Comparison of ENCODE assay signal across 1 cellular context in the genomic region with DNA sequence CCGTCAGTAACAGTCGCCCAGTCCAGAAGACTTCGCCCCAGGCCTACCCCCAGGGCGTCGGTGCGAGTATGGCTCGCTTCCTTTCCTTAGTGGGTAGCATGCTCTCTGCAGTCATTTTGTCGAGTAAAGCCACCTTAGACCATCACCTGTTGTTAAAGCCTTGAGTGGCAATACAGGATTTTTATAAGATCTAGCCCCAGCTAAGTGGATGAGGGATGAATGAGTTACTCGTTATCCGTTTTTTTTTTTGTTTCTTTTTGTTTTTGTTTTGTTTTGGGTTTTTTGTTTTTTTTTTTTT.
A peak's percentile ranks its signal among the peaks of the same experiment; 100 is the strongest.
TF ChIP-seq lines count a peak whose summit lies in the region.

No MANE protein-coding gene starts in this region.

TF ChIP-seq in HepG2, 621 proteins besides CTCF, POLR2A, EP300 and RAD21 (continued from another document and continues in another):
- TF ChIP-seq, protein P1, sequence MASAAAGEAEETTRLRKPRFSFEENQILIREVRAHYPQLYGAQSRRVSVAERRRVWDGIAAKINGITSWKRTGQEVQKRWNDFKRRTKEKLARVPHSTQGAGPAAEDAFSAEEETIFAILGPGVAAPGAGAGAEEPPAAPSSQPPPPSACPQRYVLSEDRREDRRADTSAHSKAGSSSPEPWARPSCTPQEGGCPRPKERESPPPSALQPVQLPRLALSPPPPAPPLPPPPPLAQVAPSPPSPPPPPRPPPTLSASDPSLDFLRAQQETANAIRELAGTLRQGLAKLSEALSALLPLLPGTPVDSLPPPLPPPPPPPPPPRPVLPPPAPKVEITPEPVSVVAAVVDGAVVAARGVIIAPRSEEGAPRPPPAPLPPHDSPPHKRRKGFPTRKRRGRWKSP (CRISPR knock-in tag; IDR thresholded peaks at IDR 0.05): 0 out of 2 replicates have a peak, but pooled peaks have one; percentile 3
- no peak for TF ChIP-seq ZNF253 (CRISPR knock-in tag; IDR thresholded peaks at IDR 0.05; ENCODE audit: borderline replicate concordance)
- TF ChIP-seq, protein P2, sequence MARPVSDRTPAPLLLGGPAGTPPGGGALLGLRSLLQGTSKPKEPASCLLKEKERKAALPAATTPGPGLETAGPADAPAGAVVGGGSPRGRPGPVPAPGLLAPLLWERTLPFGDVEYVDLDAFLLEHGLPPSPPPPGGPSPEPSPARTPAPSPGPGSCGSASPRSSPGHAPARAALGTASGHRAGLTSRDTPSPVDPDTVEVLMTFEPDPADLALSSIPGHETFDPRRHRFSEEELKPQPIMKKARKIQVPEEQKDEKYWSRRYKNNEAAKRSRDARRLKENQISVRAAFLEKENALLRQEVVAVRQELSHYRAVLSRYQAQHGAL (CRISPR knock-in tag; IDR thresholded peaks at IDR 0.05; ENCODE audit: not compliant biosample characterization): no peak
- no peak for TF ChIP-seq EEA1 (CRISPR knock-in tag; IDR thresholded peaks at IDR 0.05; ENCODE audit: borderline replicate concordance)
- TF ChIP-seq TBX2 (CRISPR knock-in tag; IDR thresholded peaks at IDR 0.05; ENCODE audit: borderline replicate concordance): no peak
- TF ChIP-seq, protein P3, sequence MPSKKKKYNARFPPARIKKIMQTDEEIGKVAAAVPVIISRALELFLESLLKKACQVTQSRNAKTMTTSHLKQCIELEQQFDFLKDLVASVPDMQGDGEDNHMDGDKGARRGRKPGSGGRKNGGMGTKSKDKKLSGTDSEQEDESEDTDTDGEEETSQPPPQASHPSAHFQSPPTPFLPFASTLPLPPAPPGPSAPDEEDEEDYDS (CRISPR knock-in tag; IDR thresholded peaks at IDR 0.05): peak; percentile 63
- TF ChIP-seq ZNF382 (CRISPR knock-in tag; IDR thresholded peaks at IDR 0.05; ENCODE audit: borderline replicate concordance): no peak
- peak; percentile 8; the same call in 1 of the 2 replicates for TF ChIP-seq MIXL1 (CRISPR knock-in tag; IDR thresholded peaks at IDR 0.05)
- no peak for TF ChIP-seq NFIB (CRISPR knock-in tag; IDR thresholded peaks at IDR 0.05; ENCODE audit: borderline replicate concordance)
- TF ChIP-seq CBX5 (CRISPR knock-in tag; IDR thresholded peaks at IDR 0.05; ENCODE audit: borderline replicate concordance): no peak
- no peak; the same call in 1 of the 2 replicates for TF ChIP-seq HMG20B (CRISPR knock-in tag; conservative IDR thresholded peaks at IDR 0.05)
- TF ChIP-seq HOXA5 (CRISPR knock-in tag; IDR thresholded peaks at IDR 0.05): no peak
- peak; percentile 12; the same call in 1 of the 2 replicates for TF ChIP-seq ZSCAN9 (CRISPR knock-in tag; IDR thresholded peaks at IDR 0.05; ENCODE audit: borderline replicate concordance)
- TF ChIP-seq SMYD3 (CRISPR knock-in tag; IDR thresholded peaks at IDR 0.05): peak; percentile 13; the same call in 1 of the 2 replicates
- no peak for TF ChIP-seq PHF8 (CRISPR knock-in tag; IDR thresholded peaks at IDR 0.05)
- TF ChIP-seq PAX8 (CRISPR knock-in tag; IDR thresholded peaks at IDR 0.05; ENCODE audit: borderline replicate concordance): no peak
- TF ChIP-seq, protein P4, sequence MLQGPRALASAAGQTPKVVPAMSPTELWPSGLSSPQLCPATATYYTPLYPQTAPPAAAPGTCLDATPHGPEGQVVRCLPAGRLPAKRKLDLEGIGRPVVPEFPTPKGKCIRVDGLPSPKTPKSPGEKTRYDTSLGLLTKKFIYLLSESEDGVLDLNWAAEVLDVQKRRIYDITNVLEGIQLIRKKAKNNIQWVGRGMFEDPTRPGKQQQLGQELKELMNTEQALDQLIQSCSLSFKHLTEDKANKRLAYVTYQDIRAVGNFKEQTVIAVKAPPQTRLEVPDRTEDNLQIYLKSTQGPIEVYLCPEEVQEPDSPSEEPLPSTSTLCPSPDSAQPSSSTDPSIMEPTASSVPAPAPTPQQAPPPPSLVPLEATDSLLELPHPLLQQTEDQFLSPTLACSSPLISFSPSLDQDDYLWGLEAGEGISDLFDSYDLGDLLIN (CRISPR knock-in tag; IDR thresholded peaks at IDR 0.05; ENCODE audit: borderline replicate concordance): peak; percentile 2; the same call in 1 of the 2 replicates
- no peak for TF ChIP-seq ZNF432 (CRISPR knock-in tag; IDR thresholded peaks at IDR 0.05; ENCODE audit: borderline replicate concordance)
- no peak for TF ChIP-seq TEAD2 (CRISPR knock-in tag; IDR thresholded peaks at IDR 0.05)
- TF ChIP-seq, protein P5, sequence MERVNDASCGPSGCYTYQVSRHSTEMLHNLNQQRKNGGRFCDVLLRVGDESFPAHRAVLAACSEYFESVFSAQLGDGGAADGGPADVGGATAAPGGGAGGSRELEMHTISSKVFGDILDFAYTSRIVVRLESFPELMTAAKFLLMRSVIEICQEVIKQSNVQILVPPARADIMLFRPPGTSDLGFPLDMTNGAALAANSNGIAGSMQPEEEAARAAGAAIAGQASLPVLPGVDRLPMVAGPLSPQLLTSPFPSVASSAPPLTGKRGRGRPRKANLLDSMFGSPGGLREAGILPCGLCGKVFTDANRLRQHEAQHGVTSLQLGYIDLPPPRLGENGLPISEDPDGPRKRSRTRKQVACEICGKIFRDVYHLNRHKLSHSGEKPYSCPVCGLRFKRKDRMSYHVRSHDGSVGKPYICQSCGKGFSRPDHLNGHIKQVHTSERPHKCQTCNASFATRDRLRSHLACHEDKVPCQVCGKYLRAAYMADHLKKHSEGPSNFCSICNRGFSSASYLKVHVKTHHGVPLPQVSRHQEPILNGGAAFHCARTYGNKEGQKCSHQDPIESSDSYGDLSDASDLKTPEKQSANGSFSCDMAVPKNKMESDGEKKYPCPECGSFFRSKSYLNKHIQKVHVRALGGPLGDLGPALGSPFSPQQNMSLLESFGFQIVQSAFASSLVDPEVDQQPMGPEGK (CRISPR knock-in tag; IDR thresholded peaks at IDR 0.05): peak; percentile 59; the same call in 1 of the 2 replicates
- no peak for TF ChIP-seq GLI4 (CRISPR knock-in tag; IDR thresholded peaks at IDR 0.05; ENCODE audit: borderline replicate concordance)
- no peak for TF ChIP-seq MZF1 (CRISPR knock-in tag; IDR thresholded peaks at IDR 0.05; ENCODE audit: borderline replicate concordance)
- TF ChIP-seq ELF3 (CRISPR knock-in tag; IDR thresholded peaks at IDR 0.05): no peak
- TF ChIP-seq ZNF274 (CRISPR knock-in tag; IDR thresholded peaks at IDR 0.05): no peak
- no peak; the same call in 1 of the 2 replicates for TF ChIP-seq ZNF225 (CRISPR knock-in tag; IDR thresholded peaks at IDR 0.05)
- no peak; the same call in none of the 2 replicates for TF ChIP-seq HOXA3 (CRISPR knock-in tag; IDR thresholded peaks at IDR 0.05)
- TF ChIP-seq ZNF563 (CRISPR knock-in tag; IDR thresholded peaks at IDR 0.05): no peak
- no peak for TF ChIP-seq ZNF672 (CRISPR knock-in tag; IDR thresholded peaks at IDR 0.05)
- TF ChIP-seq ZKSCAN5 (CRISPR knock-in tag; IDR thresholded peaks at IDR 0.05): peak; percentile 73; the same call in 1 of the 2 replicates
- peak; percentile 38; the same call in 1 of the 2 replicates for TF ChIP-seq RFXAP (CRISPR knock-in tag; IDR thresholded peaks at IDR 0.05; ENCODE audit: borderline replicate concordance)
- no peak for TF ChIP-seq ZMAT3 (CRISPR knock-in tag; conservative IDR thresholded peaks at IDR 0.05)
- no peak for TF ChIP-seq XBP1 (CRISPR knock-in tag; IDR thresholded peaks at IDR 0.05)
- TF ChIP-seq, protein P6, sequence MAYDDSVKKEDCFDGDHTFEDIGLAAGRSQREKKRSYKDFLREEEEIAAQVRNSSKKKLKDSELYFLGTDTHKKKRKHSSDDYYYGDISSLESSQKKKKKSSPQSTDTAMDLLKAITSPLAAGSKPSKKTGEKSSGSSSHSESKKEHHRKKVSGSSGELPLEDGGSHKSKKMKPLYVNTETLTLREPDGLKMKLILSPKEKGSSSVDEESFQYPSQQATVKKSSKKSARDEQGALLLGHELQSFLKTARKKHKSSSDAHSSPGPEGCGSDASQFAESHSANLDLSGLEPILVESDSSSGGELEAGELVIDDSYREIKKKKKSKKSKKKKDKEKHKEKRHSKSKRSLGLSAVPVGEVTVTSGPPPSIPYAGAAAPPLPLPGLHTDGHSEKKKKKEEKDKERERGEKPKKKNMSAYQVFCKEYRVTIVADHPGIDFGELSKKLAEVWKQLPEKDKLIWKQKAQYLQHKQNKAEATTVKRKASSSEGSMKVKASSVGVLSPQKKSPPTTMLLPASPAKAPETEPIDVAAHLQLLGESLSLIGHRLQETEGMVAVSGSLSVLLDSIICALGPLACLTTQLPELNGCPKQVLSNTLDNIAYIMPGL (CRISPR knock-in tag; IDR thresholded peaks at IDR 0.05; ENCODE audit: borderline replicate concordance in 1 of 2, low read depth in 1 of 2): 0 out of 4 replicates have a peak, but pooled peaks of 1 of the 2 experiments have one; percentile 13
- TF ChIP-seq, protein P7, sequence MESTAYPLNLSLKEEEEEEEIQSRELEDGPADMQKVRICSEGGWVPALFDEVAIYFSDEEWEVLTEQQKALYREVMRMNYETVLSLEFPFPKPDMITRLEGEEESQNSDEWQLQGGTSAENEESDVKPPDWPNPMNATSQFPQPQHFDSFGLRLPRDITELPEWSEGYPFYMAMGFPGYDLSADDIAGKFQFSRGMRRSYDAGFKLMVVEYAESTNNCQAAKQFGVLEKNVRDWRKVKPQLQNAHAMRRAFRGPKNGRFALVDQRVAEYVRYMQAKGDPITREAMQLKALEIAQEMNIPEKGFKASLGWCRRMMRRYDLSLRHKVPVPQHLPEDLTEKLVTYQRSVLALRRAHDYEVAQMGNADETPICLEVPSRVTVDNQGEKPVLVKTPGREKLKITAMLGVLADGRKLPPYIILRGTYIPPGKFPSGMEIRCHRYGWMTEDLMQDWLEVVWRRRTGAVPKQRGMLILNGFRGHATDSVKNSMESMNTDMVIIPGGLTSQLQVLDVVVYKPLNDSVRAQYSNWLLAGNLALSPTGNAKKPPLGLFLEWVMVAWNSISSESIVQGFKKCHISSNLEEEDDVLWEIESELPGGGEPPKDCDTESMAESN (CRISPR knock-in tag; conservative IDR thresholded peaks at IDR 0.05): no peak
- peak; percentile 81 for TF ChIP-seq POLR2AphosphoS5 (IDR thresholded peaks at IDR 0.05; ENCODE audit: low read depth, low read length)
- no peak for TF ChIP-seq TOPORS (CRISPR knock-in tag; IDR thresholded peaks at IDR 0.05)
- no peak for TF ChIP-seq ZNF878 (CRISPR knock-in tag; IDR thresholded peaks at IDR 0.05)
- TF ChIP-seq ZNF83 (CRISPR knock-in tag; IDR thresholded peaks at IDR 0.05; ENCODE audit: borderline replicate concordance): no peak
- TF ChIP-seq FOXC1 (CRISPR knock-in tag; IDR thresholded peaks at IDR 0.05; ENCODE audit: borderline replicate concordance): peak; percentile 6; the same call in 1 of the 2 replicates
- no peak; the same call in 1 of the 2 replicates for TF ChIP-seq POLR2G (IDR thresholded peaks at IDR 0.05; ENCODE audit: low read depth, low read length)
- TF ChIP-seq, protein P8, sequence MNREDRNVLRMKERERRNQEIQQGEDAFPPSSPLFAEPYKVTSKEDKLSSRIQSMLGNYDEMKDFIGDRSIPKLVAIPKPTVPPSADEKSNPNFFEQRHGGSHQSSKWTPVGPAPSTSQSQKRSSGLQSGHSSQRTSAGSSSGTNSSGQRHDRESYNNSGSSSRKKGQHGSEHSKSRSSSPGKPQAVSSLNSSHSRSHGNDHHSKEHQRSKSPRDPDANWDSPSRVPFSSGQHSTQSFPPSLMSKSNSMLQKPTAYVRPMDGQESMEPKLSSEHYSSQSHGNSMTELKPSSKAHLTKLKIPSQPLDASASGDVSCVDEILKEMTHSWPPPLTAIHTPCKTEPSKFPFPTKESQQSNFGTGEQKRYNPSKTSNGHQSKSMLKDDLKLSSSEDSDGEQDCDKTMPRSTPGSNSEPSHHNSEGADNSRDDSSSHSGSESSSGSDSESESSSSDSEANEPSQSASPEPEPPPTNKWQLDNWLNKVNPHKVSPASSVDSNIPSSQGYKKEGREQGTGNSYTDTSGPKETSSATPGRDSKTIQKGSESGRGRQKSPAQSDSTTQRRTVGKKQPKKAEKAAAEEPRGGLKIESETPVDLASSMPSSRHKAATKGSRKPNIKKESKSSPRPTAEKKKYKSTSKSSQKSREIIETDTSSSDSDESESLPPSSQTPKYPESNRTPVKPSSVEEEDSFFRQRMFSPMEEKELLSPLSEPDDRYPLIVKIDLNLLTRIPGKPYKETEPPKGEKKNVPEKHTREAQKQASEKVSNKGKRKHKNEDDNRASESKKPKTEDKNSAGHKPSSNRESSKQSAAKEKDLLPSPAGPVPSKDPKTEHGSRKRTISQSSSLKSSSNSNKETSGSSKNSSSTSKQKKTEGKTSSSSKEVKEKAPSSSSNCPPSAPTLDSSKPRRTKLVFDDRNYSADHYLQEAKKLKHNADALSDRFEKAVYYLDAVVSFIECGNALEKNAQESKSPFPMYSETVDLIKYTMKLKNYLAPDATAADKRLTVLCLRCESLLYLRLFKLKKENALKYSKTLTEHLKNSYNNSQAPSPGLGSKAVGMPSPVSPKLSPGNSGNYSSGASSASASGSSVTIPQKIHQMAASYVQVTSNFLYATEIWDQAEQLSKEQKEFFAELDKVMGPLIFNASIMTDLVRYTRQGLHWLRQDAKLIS (CRISPR knock-in tag; IDR thresholded peaks at IDR 0.05): no peak
- TF ChIP-seq ATF7-NPFF (CRISPR knock-in tag; IDR thresholded peaks at IDR 0.05; ENCODE audit: low read depth): no peak
- no peak; the same call in 1 of the 2 replicates for TF ChIP-seq KLF12 (CRISPR knock-in tag; IDR thresholded peaks at IDR 0.05; ENCODE audit: borderline replicate concordance)
- TF ChIP-seq IRX3 (CRISPR knock-in tag; IDR thresholded peaks at IDR 0.05; ENCODE audit: borderline replicate concordance, low read depth): no peak
- TF ChIP-seq, protein P9, sequence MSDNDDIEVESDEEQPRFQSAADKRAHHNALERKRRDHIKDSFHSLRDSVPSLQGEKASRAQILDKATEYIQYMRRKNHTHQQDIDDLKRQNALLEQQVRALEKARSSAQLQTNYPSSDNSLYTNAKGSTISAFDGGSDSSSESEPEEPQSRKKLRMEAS (IDR thresholded peaks at IDR 0.05): peak; percentile 25
- peak; percentile 6; the same call in 1 of the 2 replicates for TF ChIP-seq ZNF12 (CRISPR knock-in tag; IDR thresholded peaks at IDR 0.05)
- TF ChIP-seq YY1 (IDR thresholded peaks at IDR 0.05; ENCODE audit: insufficient read depth, insufficient replicate concordance, low read depth, low read length): no peak
- no peak for TF ChIP-seq ZNF557 (CRISPR knock-in tag; IDR thresholded peaks at IDR 0.05)
- TF ChIP-seq HMGA1 (CRISPR knock-in tag; conservative IDR thresholded peaks at IDR 0.05): no peak
- no peak for TF ChIP-seq GPN1 (CRISPR knock-in tag; IDR thresholded peaks at IDR 0.05; ENCODE audit: borderline replicate concordance)
- 0 out of 2 replicates have a peak, but pooled peaks have one; percentile 42 for TF ChIP-seq MED1 (CRISPR knock-in tag; IDR thresholded peaks at IDR 0.05)
- TF ChIP-seq MYC (CRISPR knock-in tag; IDR thresholded peaks at IDR 0.05; ENCODE audit: borderline replicate concordance): peak; percentile 33; the same call in 1 of the 2 replicates
- TF ChIP-seq, protein P10, sequence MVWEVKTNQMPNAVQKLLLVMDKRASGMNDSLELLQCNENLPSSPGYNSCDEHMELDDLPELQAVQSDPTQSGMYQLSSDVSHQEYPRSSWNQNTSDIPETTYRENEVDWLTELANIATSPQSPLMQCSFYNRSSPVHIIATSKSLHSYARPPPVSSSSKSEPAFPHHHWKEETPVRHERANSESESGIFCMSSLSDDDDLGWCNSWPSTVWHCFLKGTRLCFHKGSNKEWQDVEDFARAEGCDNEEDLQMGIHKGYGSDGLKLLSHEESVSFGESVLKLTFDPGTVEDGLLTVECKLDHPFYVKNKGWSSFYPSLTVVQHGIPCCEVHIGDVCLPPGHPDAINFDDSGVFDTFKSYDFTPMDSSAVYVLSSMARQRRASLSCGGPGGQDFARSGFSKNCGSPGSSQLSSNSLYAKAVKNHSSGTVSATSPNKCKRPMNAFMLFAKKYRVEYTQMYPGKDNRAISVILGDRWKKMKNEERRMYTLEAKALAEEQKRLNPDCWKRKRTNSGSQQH (CRISPR knock-in tag; IDR thresholded peaks at IDR 0.05; ENCODE audit: low read depth): 0 out of 2 replicates have a peak, but pooled peaks have one; percentile 76
- TF ChIP-seq ASH2L (IDR thresholded peaks at IDR 0.05; ENCODE audit: insufficient read length, low read depth, low read length): no peak
- peak; percentile 40; the same call in 1 of the 2 replicates for TF ChIP-seq ZKSCAN8 (CRISPR knock-in tag; IDR thresholded peaks at IDR 0.05; ENCODE audit: borderline replicate concordance)
